Comparison of ENCODE assay signal across 11 cellular contexts in genomic region chr10:79299397-79300370, GRCh38. TPM values are rescaled to one million over a fixed set of nuclear protein-coding genes. Genes with fewer than 3 reads are reported as not detected.
DNase-seq lines count a peak whose midpoint lies in the region; ATAC-seq and TF ChIP-seq lines count a peak whose summit lies in the region.
"Had no signal": no experiment of that assay in that cellular context is flagged by ENCODE, and none has a peak within 500 bp of the region (broad histone marks: within the 10 kb centered on the region; RNA-seq: fewer than 3 reads in every experiment).

No MANE protein-coding gene starts in this region.

- no peaks in the 10 kb centered on the region for H3K27me3 ChIP-seq in adrenal gland
- H3K27me3 ChIP-seq: colonic mucosa had no signal

- no peak overlapping the region for H3K4me3 ChIP-seq in adrenal gland
- H3K4me3 ChIP-seq: colonic mucosa had no signal

- H3K9me3 Mint-ChIP-seq in glutamatergic neuron (ENCODE audit: unreplicated experiment): peaks cover 32% of the 10 kb centered on the region

- no peaks in the 10 kb centered on the region for H3K9me3 ChIP-seq in adrenal gland (replicated peaks in 1 of 3)
- H3K9me3 ChIP-seq: colonic mucosa had no signal

- peak overlapping the region; percentile 59 for H3K27ac Mint-ChIP-seq in glutamatergic neuron (ENCODE audit: unreplicated experiment)

- no peak for TF ChIP-seq POLR2A in adrenal gland (IDR thresholded peaks at IDR 0.05)

- H3K27me3 Mint-ChIP-seq in glutamatergic neuron (ENCODE audit: unreplicated experiment): peaks cover 26% of the 10 kb centered on the region

- WGBS in adrenal gland, 4 donors: 48 to 60% (median 53%) methylated on average over 9 to 15 of the region's 15 CpGs

- DNase-seq in HCEC 1CT (peak; percentile 92), adrenal gland (peak in 6 of 7 donors; percentile 83 to 91 (median 89)), glutamatergic neuron (no peak), smooth muscle cell of the brain vasculature (ENCODE audit: low read depth, low spot score) (peak; percentile 23), DMS 273 (lab: John Stamatoyannopoulos, UW; ENCODE audit: unreplicated experiment) (no peak), inferior parietal cortex (ENCODE audit: extremely low spot score) (no peak), UCSD-AML1 (lab: John Stamatoyannopoulos, UW; ENCODE audit: unreplicated experiment) (no peak)
- DNase-seq: NCI-H526 had no signal

- ATAC-seq in GM18517 (IDR thresholded peaks at IDR 0.05; ENCODE audit: unreplicated experiment): no peak

- H3K4me3 Mint-ChIP-seq in glutamatergic neuron (ENCODE audit: unreplicated experiment): no peak overlapping the region

- TF ChIP-seq CTCF in adrenal gland (IDR thresholded peaks at IDR 0.05) (peak in 1 of 6 experiments; percentile 3), glutamatergic neuron (IDR thresholded peaks at IDR 0.05; ENCODE audit: partially characterized antibody, unreplicated experiment) (no peak)

- no peaks in the 10 kb centered on the region for H3K4me1 Mint-ChIP-seq in glutamatergic neuron (ENCODE audit: low read depth, unreplicated experiment)

- H3K4me1 ChIP-seq in adrenal gland (replicated peaks in 1 of 2): peaks cover 8 to 25% of the 10 kb centered on the region in 2 donors
- H3K4me1 ChIP-seq: colonic mucosa had no signal

- H3K36me3 Mint-ChIP-seq in glutamatergic neuron (ENCODE audit: unreplicated experiment): no peaks in the 10 kb centered on the region

- H3K36me3 ChIP-seq in adrenal gland (replicated peaks in 1 of 2): peaks cover 0 to 97% of the 10 kb centered on the region in 2 donors

- H3K27ac ChIP-seq in adrenal gland: peak overlapping the region; percentile 53 to 91 (median 85)
- H3K27ac ChIP-seq: colonic mucosa, HL-60 had no signal

- intact Hi-C loops in adrenal gland (cut with DNase I): no loop called here

RNA-seq across cellular contexts. Expression of gene PPIF, which starts 47.6 kb away (rescaled TPM):
- total RNA-seq in adrenal gland (100 to 1,000 TPM; 179 to 619 (median 259) TPM), glutamatergic neuron (ENCODE audit: unreplicated experiment) (24.2 TPM)
- polyA plus RNA-seq in adrenal gland: 100 to 1,000 TPM in 1 of 3 donors, 10 to 100 TPM in 2; 43.8 to 564 (median 74.3) TPM

Comparison
In these comparisons a context has a peak if more than half of its experiments do, and no peak if none do; other contexts are left out.
1. DNase-seq: peak in HCEC 1CT (single experiment), adrenal gland (6 of 7) and smooth muscle cell of the brain vasculature (single experiment); none in glutamatergic neuron (single experiment), DMS 273 (single experiment), inferior parietal cortex (single experiment) and UCSD-AML1 (single experiment).